8 cellular contexts compared by ENCODE assay signal in genomic region chr19:36604656-36605100, GRCh38. TPM values are rescaled to one million over a fixed set of nuclear protein-coding genes. Genes with fewer than 3 reads are reported as not detected.
A peak's percentile ranks its signal among the peaks of the same experiment; 100 is the strongest.
DNase-seq lines count a peak whose midpoint lies in the region; ATAC-seq lines count a peak whose summit lies in the region.

No MANE protein-coding gene starts in this region.

- H3K9me3 ChIP-seq in esophagus (ENCODE audit: control insufficient read depth in 2 of 2, insufficient read depth in 1 of 2, low read depth in 1 of 2, low read length in 1 of 2): no peaks in the 10 kb centered on the region

- 1 to 2% methylated on average over 21 of the region's 21 CpGs for WGBS in esophagus, 2 donors

- DNase-seq in NCI-H526 (lab: John Stamatoyannopoulos, UW) (peak; percentile 51 to 73), myocyte (ENCODE audit: low read depth) (peak; percentile 73), cortex of kidney (lab: John Stamatoyannopoulos, UW) (no peak)
- DNase-seq in activated CD8-positive, alpha-beta memory T cell treated with anti-CD3 and anti-CD28 coated beads, Interleukin-2, amount 50 U/mL, for 48 hours: peak; percentile 91
- DNase-seq in stimulated activated CD8-positive, alpha-beta memory T cell treated with anti-CD3 and anti-CD28 coated beads, Interleukin-7, amount 100 ng/mL, for 48 hours (ENCODE audit: extremely low read depth in 1 of 2, low read depth in 1 of 2): peak; percentile 64 to 78

- no peaks in the 10 kb centered on the region for H3K36me3 ChIP-seq in esophagus (ENCODE audit: control insufficient read depth in 2 of 2, insufficient read depth in 2 of 2, low read length in 1 of 2)

- no peaks in the 10 kb centered on the region for H3K4me1 ChIP-seq in esophagus (ENCODE audit: control insufficient read depth in 2 of 2, insufficient read depth in 2 of 2, low read length in 1 of 2)

- no peaks in the 10 kb centered on the region for H3K27me3 ChIP-seq in esophagus (ENCODE audit: control insufficient read depth in 1 of 2, insufficient read depth in 2 of 2, low read length in 2 of 2)

- H3K4me3 ChIP-seq in GM08714 (ENCODE audit: low read length) (peak overlapping the region; percentile 93), esophagus (ENCODE audit: low read depth in 1 of 2, low read length in 2 of 2) (peak overlapping the region; percentile 62 to 87)

- ATAC-seq in HG02623 (IDR thresholded peaks at IDR 0.05; ENCODE audit: unreplicated experiment): peak; percentile 83

- H3K27ac ChIP-seq in esophagus (ENCODE audit: low read depth in 2 of 2, low read length in 1 of 2): peak overlapping the region; percentile 77 to 80

RNA-seq across cellular contexts. Expression of gene ZNF382, which starts 0.4 kb away (rescaled TPM):
- polyA plus RNA-seq in esophagus: under 1 TPM; 0.53 to 0.71 TPM
- total RNA-seq in myocyte: 4.9 and 5.2 TPM in 2 replicates
- 3.3 TPM for polyA plus RNA-seq in myocyte (2012)

RNA-seq across cellular contexts. Expression of gene ZNF529, which starts 31.6 kb away (rescaled TPM):
- 1 to 10 TPM; 1.9 to 2.4 TPM for polyA plus RNA-seq in esophagus
- 13.0 and 15.9 TPM in 2 replicates for total RNA-seq in myocyte
- polyA plus RNA-seq in myocyte (2012): 6.4 TPM
